7 cellular contexts compared by ENCODE assay signal in genomic region chr17:39652635-39653315, GRCh38. TPM values are rescaled to one million over a fixed set of nuclear protein-coding genes. Genes with fewer than 3 reads are reported as not detected.
DNase-seq lines count a peak whose midpoint lies in the region; ATAC-seq and TF ChIP-seq lines count a peak whose summit lies in the region.
"Had no signal": no experiment of that assay in that cellular context is flagged by ENCODE, and none has a peak within 500 bp of the region (broad histone marks: within the 10 kb centered on the region; RNA-seq: fewer than 3 reads in every experiment).

No MANE protein-coding gene starts in this region.

- H2BK5ac ChIP-seq in mesendoderm (ENCODE audit: low read length) = peak overlapping the region; percentile 55

- peaks cover 3% of the 10 kb centered on the region for H3K79me1 ChIP-seq in mesendoderm (ENCODE audit: low read length)

- H3K56ac ChIP-seq in mesendoderm (ENCODE audit: low read length) = peak overlapping the region; percentile 74

- peaks cover 25% of the 10 kb centered on the region for H3K4me1 Mint-ChIP-seq in activated naive CD8-positive, alpha-beta T cell treated with anti-CD3 and anti-CD28 coated beads, Interleukin-2, amount 50 U/mL, for 24 hours

- no peak overlapping the region for H3K4me3 ChIP-seq in mesendoderm (ENCODE audit: low read length)

- H2AK5ac ChIP-seq in mesendoderm (ENCODE audit: low read length) = no peak overlapping the region

- H3K4me2 ChIP-seq in mesendoderm (ENCODE audit: low read length) = no peak overlapping the region

- no peak overlapping the region for H3K18ac ChIP-seq in mesendoderm (ENCODE audit: low read length)

- no peak overlapping the region for H3K4ac ChIP-seq in mesendoderm (ENCODE audit: low read depth, low read length)

- H4K5ac ChIP-seq in mesendoderm (ENCODE audit: low read length) = no peak overlapping the region

- H3K27me3 Mint-ChIP-seq in activated naive CD8-positive, alpha-beta T cell treated with anti-CD3 and anti-CD28 coated beads, Interleukin-2, amount 50 U/mL, for 24 hours = no peaks in the 10 kb centered on the region

- peaks cover 12% of the 10 kb centered on the region for H3K36me3 Mint-ChIP-seq in activated naive CD8-positive, alpha-beta T cell treated with anti-CD3 and anti-CD28 coated beads, Interleukin-2, amount 50 U/mL, for 24 hours (ENCODE audit: low read depth)

- H3K27ac ChIP-seq in C4-2B (peak overlapping the region; percentile 79), mesendoderm (ENCODE audit: low read depth, low read length) (peak overlapping the region; percentile 66)

- no peak for TF ChIP-seq CTCF in C4-2B (conservative IDR thresholded peaks at IDR 0.05)

- no peaks in the 10 kb centered on the region for H3K27me3 ChIP-seq in mesendoderm (ENCODE audit: insufficient read depth, low read length, poor library complexity)

- peaks cover 10% of the 10 kb centered on the region for H3K4me1 ChIP-seq in mesendoderm (ENCODE audit: control insufficient read depth, low read depth, low read length)

- H2BK120ac ChIP-seq in mesendoderm (ENCODE audit: low read depth, low read length) = no peak overlapping the region

- no peak overlapping the region for H4K8ac ChIP-seq in mesendoderm (ENCODE audit: low read depth, low read length)

- peak overlapping the region; percentile 59 for H3K9ac ChIP-seq in mesendoderm (ENCODE audit: low read length)

- H3K36me3 ChIP-seq in mesendoderm (ENCODE audit: control insufficient read depth, insufficient read depth, low read length) = no peaks in the 10 kb centered on the region

- WGBS in mesendoderm (ENCODE audit: extremely low coverage, insufficient coverage, low lambda C conversion rate) = no CpG with 5 or more reads among the region's 6 CpGs

- no peak for DNase-seq in activated naive CD8-positive, alpha-beta T cell treated with anti-CD3 and anti-CD28 coated beads, Interleukin-2, amount 50 U/mL, for 24 hours
- peak; percentile 85 for DNase-seq in mesendoderm
- no peak for DNase-seq in NK-92 treated with Interleukin-12 subunit alpha and Interleukin-12 subunit beta, amount 100 ng/mL, for 24 hours (lab: John Stamatoyannopoulos, UW)
- DNase-seq in dedifferentiated amniotic fluid mesenchymal stem cell (ENCODE audit: extremely low spot score) = no peak
- DNase-seq in SKM-1 (lab: John Stamatoyannopoulos, UW; ENCODE audit: unreplicated experiment) = no peak
- DNase-seq: activated T-cell treated with anti-CD3 and anti-CD28 coated beads for 4 hours had no signal

- no peak overlapping the region for H3K4me3 Mint-ChIP-seq in activated naive CD8-positive, alpha-beta T cell treated with anti-CD3 and anti-CD28 coated beads, Interleukin-2, amount 50 U/mL, for 24 hours

- no peak for ATAC-seq in activated naive CD8-positive, alpha-beta T cell treated with anti-CD3 and anti-CD28 coated beads, Interleukin-2, amount 50 U/mL, for 24 hours

- H3K27ac Mint-ChIP-seq in activated naive CD8-positive, alpha-beta T cell treated with anti-CD3 and anti-CD28 coated beads, Interleukin-2, amount 50 U/mL, for 24 hours = peak overlapping the region; percentile 21

- H2BK15ac ChIP-seq in mesendoderm (replicated peaks; ENCODE audit: low read depth) = no peak overlapping the region

- no peaks in the 10 kb centered on the region for H3K9me3 Mint-ChIP-seq in activated naive CD8-positive, alpha-beta T cell treated with anti-CD3 and anti-CD28 coated beads, Interleukin-2, amount 50 U/mL, for 24 hours

- no peaks in the 10 kb centered on the region for H3K79me2 ChIP-seq in mesendoderm (ENCODE audit: control insufficient read depth, insufficient read depth, low read length)

- no peak overlapping the region for H3K23ac ChIP-seq in mesendoderm (ENCODE audit: low read length)

RNA-seq across cellular contexts. Expression of gene TCAP, which starts 12.4 kb away (rescaled TPM):
- polyA plus RNA-seq in mesendoderm (2013, experiment 1 of 2) = 0.10 TPM
- polyA plus RNA-seq in mesendoderm (2013, experiment 2 of 2) = 0.08 TPM

RNA-seq across cellular contexts. Expression of gene PNMT, which starts 15.5 kb away (rescaled TPM):
- 0.81 TPM for polyA plus RNA-seq in mesendoderm (2013, experiment 1 of 2)
- 0.63 TPM for polyA plus RNA-seq in mesendoderm (2013, experiment 2 of 2)

RNA-seq across cellular contexts. Expression of gene STARD3, which starts 15.8 kb away (rescaled TPM):
- 48.2 TPM for polyA plus RNA-seq in mesendoderm (2013, experiment 1 of 2)
- polyA plus RNA-seq in mesendoderm (2013, experiment 2 of 2) = 45.8 TPM

RNA-seq across cellular contexts. Expression of gene PPP1R1B, which starts 26.0 kb away (rescaled TPM):
- polyA plus RNA-seq in mesendoderm (2013, experiment 1 of 2) = 1.7 TPM
- polyA plus RNA-seq in mesendoderm (2013, experiment 2 of 2) = 1.8 TPM

RNA-seq across cellular contexts. Expression of gene PGAP3, which starts 35.1 kb away (rescaled TPM):
- 8.3 TPM for polyA plus RNA-seq in mesendoderm (2013, experiment 1 of 2)
- 7.7 TPM for polyA plus RNA-seq in mesendoderm (2013, experiment 2 of 2)
